Comparison of ENCODE assay signal across 18 cellular contexts in genomic region chr3:43537206-43537605, GRCh38.
DNase-seq lines count a peak whose midpoint lies in the region; ATAC-seq and TF ChIP-seq lines count a peak whose summit lies in the region.
"Had no signal": no experiment of that assay in that cellular context is flagged by ENCODE, and none has a peak within 500 bp of the region (broad histone marks: within the 10 kb centered on the region; RNA-seq: fewer than 3 reads in every experiment).

No MANE protein-coding gene starts in this region.

- H3K79me2 ChIP-seq in GM23338 (replicated peaks; ENCODE audit: insufficient read depth), result no peaks in the 10 kb centered on the region

- H2AFZ ChIP-seq in GM23338, result no peak overlapping the region

- H3K4me1 ChIP-seq in GM23338 (ENCODE audit: insufficient read depth), result peaks cover 54% of the 10 kb centered on the region
- H3K4me1 ChIP-seq: BE2C had no signal

- H3K9me2 ChIP-seq in GM23338 (ENCODE audit: insufficient read depth), result no peaks in the 10 kb centered on the region

- H3F3A ChIP-seq in GM23338 (replicated peaks; ENCODE audit: low read depth), result no peaks in the 10 kb centered on the region

- DNase-seq in GM23338 (ENCODE audit: low spot score) (no peak), NCI-H2171 treated with DMSO at 0.1 percent for 48 hours (lab: John Stamatoyannopoulos, UW) (peak; percentile 77), renal cortical epithelial cell (ENCODE audit: low read depth) (peak; percentile 18), cortex of kidney (lab: John Stamatoyannopoulos, UW) (no peak), AG20443 (ENCODE audit: low spot score) (no peak)
- DNase-seq in activated naive CD4-positive, alpha-beta T cell treated with anti-CD3 and anti-CD28 coated beads, Interleukin-2, amount 50 U/mL, for 16 hours, result no peak
- DNase-seq: BE2C; CD4-positive, alpha-beta T cell; DMS79 treated with DMSO at 0.1 percent for 48 hours; HCEC 1CT; KG1; NCI-H146; NCI-H2107; NCI-H446; NCI-H774 had no signal

- H3K4me3 Mint-ChIP-seq in GM23338 (0 out of 3 replicates have a peak overlapping the region, but pooled peaks have one; percentile 40), brain (no peak overlapping the region)
- H3K4me3 Mint-ChIP-seq: CD4-positive, alpha-beta T cell had no signal

- H3K27me3 ChIP-seq in GM23338 (ENCODE audit: insufficient read depth), result no peaks in the 10 kb centered on the region
- H3K27me3 ChIP-seq: BE2C had no signal

- H3K4me2 ChIP-seq in GM23338, result 0 out of 2 replicates have a peak overlapping the region, but pooled peaks have one; percentile 27

- TF ChIP-seq CTCF in GM23338 (conservative IDR thresholded peaks at IDR 0.05; ENCODE audit: low read depth in 2 of 2), result no peak
- no peak for TF ChIP-seq CTCF in brain (conservative IDR thresholded peaks at IDR 0.05)

- H3K4me1 Mint-ChIP-seq in GM23338 (peaks cover 52% of the 10 kb centered on the region), brain (peaks cover 23% of the 10 kb centered on the region)

- H3K27ac Mint-ChIP-seq in GM23338, result peak overlapping the region; percentile 1; the same call in 1 of the 2 replicates
- H3K27ac Mint-ChIP-seq in brain, result peak overlapping the region; percentile 14 to 76 (median 21)
- H3K27ac Mint-ChIP-seq: CD4-positive, alpha-beta T cell had no signal

- ATAC-seq in GM23338, result no peak
- ATAC-seq: HepG2, Panc1 had no signal

- H3K4me3 ChIP-seq in GM23338, result no peak overlapping the region

- H3K9me3 Mint-ChIP-seq in GM23338 (no peaks in the 10 kb centered on the region), brain (no peaks in the 10 kb centered on the region)
- H3K9me3 Mint-ChIP-seq: CD4-positive, alpha-beta T cell had no signal

- H3K36me3 Mint-ChIP-seq in GM23338 (ENCODE audit: low read depth), result no peaks in the 10 kb centered on the region
- H3K36me3 Mint-ChIP-seq in brain, result peaks cover 14% of the 10 kb centered on the region

- no peaks in the 10 kb centered on the region for H3K36me3 ChIP-seq in GM23338 (ENCODE audit: insufficient read depth)
- H3K36me3 ChIP-seq: BE2C had no signal

- H3K27me3 Mint-ChIP-seq in GM23338 (ENCODE audit: insufficient read depth, low read depth, poor library complexity), result peaks cover 3% of the 10 kb centered on the region
- H3K27me3 Mint-ChIP-seq in brain, result no peaks in the 10 kb centered on the region
- H3K27me3 Mint-ChIP-seq: CD4-positive, alpha-beta T cell had no signal

- no peaks in the 10 kb centered on the region for H4K20me1 ChIP-seq in GM23338 (replicated peaks; ENCODE audit: insufficient read depth)

- no peak overlapping the region for H3K27ac ChIP-seq in GM23338 (ENCODE audit: low read depth)

TF ChIP-seq in GM23338, 12 proteins besides CTCF, POLR2A, EP300 and RAD21 (continues in another document):
- TF ChIP-seq EZH2 (IDR thresholded peaks at IDR 0.05; ENCODE audit: low read depth, unreplicated experiment) (no peak), STAT1 (IDR thresholded peaks at IDR 0.05; ENCODE audit: unreplicated experiment) (no peak), CREB1 (CRISPR knock-in tag; IDR thresholded peaks at IDR 0.05; ENCODE audit: low read depth) (no peak), ZNF331 (CRISPR knock-in tag; IDR thresholded peaks at IDR 0.05; ENCODE audit: low read depth) (no peak), POLR2AphosphoS5 (IDR thresholded peaks at IDR 0.05; ENCODE audit: low read depth) (no peak), ZNF114 (CRISPR knock-in tag; IDR thresholded peaks at IDR 0.05) (no peak), NANOG (IDR thresholded peaks at IDR 0.05; ENCODE audit: borderline replicate concordance) (no peak), ETS1 (IDR thresholded peaks at IDR 0.05) (no peak), ZNF462 (CRISPR knock-in tag; IDR thresholded peaks at IDR 0.05) (no peak), JUNB (IDR thresholded peaks at IDR 0.05; ENCODE audit: unreplicated experiment) (no peak)

Comparison
In these comparisons a context has a peak if more than half of its experiments do, and no peak if none do; other contexts are left out.
1. DNase-seq: peak in NCI-H2171 treated with DMSO at 0.1 percent for 48 hours (single experiment) and renal cortical epithelial cell (single experiment); none in GM23338 (single experiment), cortex of kidney (single experiment), activated naive CD4-positive, alpha-beta T cell treated with anti-CD3 and anti-CD28 coated beads, Interleukin-2, amount 50 U/mL, for 16 hours (single experiment) and AG20443 (single experiment).